ENCODE assay signal across 25 cellular contexts in genomic region chr1:39562886-39563285, GRCh38.
"Had no signal": no experiment of that assay in that cellular context is flagged by ENCODE, and none has a peak within 500 bp of the region (broad histone marks: within the 10 kb centered on the region; RNA-seq: fewer than 3 reads in every experiment).

No MANE protein-coding gene starts in this region.

- H3K27ac Mint-ChIP-seq: stimulated activated memory B cell treated with anti-CD40 and anti-IgM and Interleukin-4, amounts not matched to agents 10 μg/mL and 1 μg/mL and 100 μg/mL, for 72 hours; T-cell; type B pancreatic cell had no signal

- H3K4me2 ChIP-seq: smooth muscle cell had no signal

- H3K9me3 Mint-ChIP-seq: activated naive CD4-positive, alpha-beta T cell treated with anti-CD3 and anti-CD28 coated beads, Interleukin-2, amount 50 U/mL, for 24 hours; neural crest cell; stimulated activated memory B cell treated with anti-CD40 and anti-IgM and Interleukin-4, amounts not matched to agents 10 μg/mL and 1 μg/mL and 100 μg/mL, for 72 hours; T-cell; type B pancreatic cell had no signal

- H3K27ac ChIP-seq: breast epithelium, coronary artery, epithelial cell of prostate, gastroesophageal sphincter, heart left ventricle, lower lobe of right lung, thoracic aorta had no signal

- ATAC-seq: gastroesophageal sphincter; heart left ventricle; lower lobe of right lung; mucosa of descending colon; sciatic nerve; stimulated activated memory B cell treated with anti-CD40 and anti-IgM and Interleukin-4, amounts not matched to agents 10 μg/mL and 1 μg/mL and 100 μg/mL, for 72 hours; T-cell had no signal

- H3K4me1 ChIP-seq: breast epithelium had no signal

- H3K27me3 Mint-ChIP-seq: activated naive CD4-positive, alpha-beta T cell treated with anti-CD3 and anti-CD28 coated beads, Interleukin-2, amount 50 U/mL, for 24 hours; stimulated activated memory B cell treated with anti-CD40 and anti-IgM and Interleukin-4, amounts not matched to agents 10 μg/mL and 1 μg/mL and 100 μg/mL, for 72 hours; T-cell; type B pancreatic cell had no signal

- H3K9me3 ChIP-seq: breast epithelium, gastroesophageal sphincter, heart left ventricle, lower lobe of right lung, mucosa of descending colon, thoracic aorta had no signal

- H3K27me3 ChIP-seq: breast epithelium, gastroesophageal sphincter, heart left ventricle had no signal

- FAIRE-seq: keratinocyte, TTC549 had no signal

- H3K4me3 Mint-ChIP-seq: activated naive CD4-positive, alpha-beta T cell treated with anti-CD3 and anti-CD28 coated beads, Interleukin-2, amount 50 U/mL, for 24 hours; neural crest cell; stimulated activated memory B cell treated with anti-CD40 and anti-IgM and Interleukin-4, amounts not matched to agents 10 μg/mL and 1 μg/mL and 100 μg/mL, for 72 hours; T-cell; type B pancreatic cell had no signal

- H3K4me3 ChIP-seq: breast epithelium, coronary artery, gastroesophageal sphincter, heart left ventricle, lower lobe of right lung, mucosa of descending colon, smooth muscle cell, thoracic aorta had no signal

- DNase-seq: activated CD4-positive, alpha-beta T cell treated with anti-CD3 and anti-CD28 coated beads for 1 hour; activated gamma-delta T cell; activated T-cell treated with anti-CD3 and anti-CD28 coated beads, Interleukin-2, amount 50 U/mL, for 1 hour; cerebellar nuclear complex; heart left ventricle; lower lobe of right lung; mesendoderm; mucosa of descending colon; occipital lobe; posterior cingulate gyrus; stimulated activated CD4-positive, alpha-beta T cell treated with anti-CD3 and anti-CD28 coated beads, Interleukin-15, amount 100 ng/mL, for 24 hours; T-cell had no signal
